ENCODE assay signal across 1 cellular context in genomic region chr6:161224951-161225676, GRCh38.
TF ChIP-seq lines count a peak whose summit lies in the region.

No MANE protein-coding gene starts in this region.

TF ChIP-seq in HCT116, 20 proteins besides CTCF, POLR2A, EP300 and RAD21 (continued from another document):
- peak; percentile 62; the same call in 1 of the 2 replicates for TF ChIP-seq MAX (IDR thresholded peaks at IDR 0.05)
- TF ChIP-seq CBX3 (IDR thresholded peaks at IDR 0.05; ENCODE audit: low read depth), result peak; percentile 94
TF ChIP-seq in HCT116: peak in this region for 6; not testable (repeated sequence) for 14.
